Comparison of ENCODE assay signal across 9 cellular contexts in genomic region chr11:80155412-80156017, GRCh38.
A peak's percentile ranks its signal among the peaks of the same experiment; 100 is the strongest.
DNase-seq lines count a peak whose midpoint lies in the region; ATAC-seq and TF ChIP-seq lines count a peak whose summit lies in the region.
"Had no signal": no experiment of that assay in that cellular context is flagged by ENCODE, and none has a peak within 500 bp of the region (broad histone marks: within the 10 kb centered on the region; RNA-seq: fewer than 3 reads in every experiment).

No MANE protein-coding gene starts in this region.

- H3K27ac Mint-ChIP-seq in natural killer cell treated with Interleukin-12 subunit alpha and Interleukin-12 subunit beta and Interleukin-15 and Interleukin-18, amount 100 ng/mL, for 72 hours: no peak overlapping the region

- H3K9me3 Mint-ChIP-seq in natural killer cell treated with Interleukin-12 subunit alpha and Interleukin-12 subunit beta and Interleukin-15 and Interleukin-18, amount 100 ng/mL, for 72 hours: peaks cover 5% of the 10 kb centered on the region

- intact Hi-C loops in dorsolateral prefrontal cortex (cut with DNase I): no loop called here

- no peak overlapping the region for H3K27ac ChIP-seq in dorsolateral prefrontal cortex

- DNase-seq in DMS114 treated with DMSO at 0.1 percent for 48 hours (lab: John Stamatoyannopoulos, UW; ENCODE audit: unreplicated experiment): peak; percentile 2
- peak; percentile 4 for DNase-seq in NCI-H2081 treated with DMSO at 0.1 percent for 48 hours (lab: John Stamatoyannopoulos, UW)
- no peak for DNase-seq in dorsolateral prefrontal cortex
- peak; percentile 13 for DNase-seq in renal cortical epithelial cell (ENCODE audit: low read depth)
- DNase-seq in natural killer cell treated with Interleukin-12 subunit alpha and Interleukin-12 subunit beta and Interleukin-15 and Interleukin-18, amount 100 ng/mL, for 72 hours (ENCODE audit: low spot score): no peak
- DNase-seq in activated CD4-positive, alpha-beta T cell treated with anti-CD3 and anti-CD28 coated beads for 48 hours: no peak

- ATAC-seq in GM21526 (IDR thresholded peaks at IDR 0.05; ENCODE audit: low FRiP score, unreplicated experiment) (peak; percentile 72), GM18505 (IDR thresholded peaks at IDR 0.05; ENCODE audit: unreplicated experiment) (no peak)
- ATAC-seq in natural killer cell treated with Interleukin-12 subunit alpha and Interleukin-12 subunit beta and Interleukin-15 and Interleukin-18, amount 100 ng/mL, for 72 hours: no peak

- no peaks in the 10 kb centered on the region for H3K27me3 Mint-ChIP-seq in natural killer cell treated with Interleukin-12 subunit alpha and Interleukin-12 subunit beta and Interleukin-15 and Interleukin-18, amount 100 ng/mL, for 72 hours

- TF ChIP-seq POLR2A in GM18505 (IDR thresholded peaks at IDR 0.05; ENCODE audit: borderline replicate concordance, extremely low read depth, insufficient read depth, insufficient read length): no peak

- no peak overlapping the region for H3K4me3 Mint-ChIP-seq in natural killer cell treated with Interleukin-12 subunit alpha and Interleukin-12 subunit beta and Interleukin-15 and Interleukin-18, amount 100 ng/mL, for 72 hours

- TF ChIP-seq CTCF in dorsolateral prefrontal cortex (IDR thresholded peaks at IDR 0.05 in 54 of 56, conservative IDR thresholded peaks at IDR 0.05 in 2 of 56; ENCODE audit: low read depth in 1 of 56, partially characterized antibody in 56 of 56): peak in 52 of 56 donors; percentile 26 to 66 (median 45)

- H3K4me3 ChIP-seq in dorsolateral prefrontal cortex: no peak overlapping the region
- H3K4me3 ChIP-seq: lung had no signal

- no peaks in the 10 kb centered on the region for H3K36me3 Mint-ChIP-seq in natural killer cell treated with Interleukin-12 subunit alpha and Interleukin-12 subunit beta and Interleukin-15 and Interleukin-18, amount 100 ng/mL, for 72 hours

- H3K4me1 Mint-ChIP-seq in natural killer cell treated with Interleukin-12 subunit alpha and Interleukin-12 subunit beta and Interleukin-15 and Interleukin-18, amount 100 ng/mL, for 72 hours (ENCODE audit: low read depth in 2 of 2): no peaks in the 10 kb centered on the region

- H3K27me3 ChIP-seq in dorsolateral prefrontal cortex: no peaks in the 10 kb centered on the region

Comparison
In these comparisons a context has a peak if more than half of its experiments do, and no peak if none do; other contexts are left out.
1. DNase-seq: peak in DMS114 treated with DMSO at 0.1 percent for 48 hours (single experiment), NCI-H2081 treated with DMSO at 0.1 percent for 48 hours (single experiment) and renal cortical epithelial cell (single experiment); none in dorsolateral prefrontal cortex (0 of 10), natural killer cell treated with Interleukin-12 subunit alpha and Interleukin-12 subunit beta and Interleukin-15 and Interleukin-18, amount 100 ng/mL, for 72 hours (single experiment) and activated CD4-positive, alpha-beta T cell treated with anti-CD3 and anti-CD28 coated beads for 48 hours (single experiment).